15 cellular contexts compared by ENCODE assay signal in the genomic region with DNA sequence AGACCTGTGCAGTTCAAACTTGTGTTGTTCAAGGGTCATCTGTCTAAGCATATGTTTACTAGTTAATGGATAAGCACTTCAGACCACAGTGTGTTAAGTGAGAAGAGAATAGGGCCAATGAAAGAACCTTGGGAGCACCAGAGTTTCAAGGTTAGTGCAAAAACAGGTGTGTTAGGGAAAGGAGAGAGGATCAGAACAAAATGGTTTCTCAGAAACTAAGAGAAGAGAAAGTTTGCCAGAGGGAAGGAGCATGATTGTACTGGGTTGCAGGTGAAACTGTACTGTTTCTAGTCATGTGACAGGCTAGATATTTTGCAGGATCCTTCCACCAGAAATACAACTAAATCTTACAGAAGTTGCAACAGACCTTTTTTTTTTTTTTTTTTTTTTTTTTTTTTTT. TPM values are rescaled to one million over a fixed set of nuclear protein-coding genes. Genes with fewer than 3 reads are reported as not detected.
A peak's percentile ranks its signal among the peaks of the same experiment; 100 is the strongest.
DNase-seq lines count a peak whose midpoint lies in the region; ATAC-seq and TF ChIP-seq lines count a peak whose summit lies in the region.
"Had no signal": no experiment of that assay in that cellular context is flagged by ENCODE, and none has a peak within 500 bp of the region (broad histone marks: within the 10 kb centered on the region; RNA-seq: fewer than 3 reads in every experiment).

No MANE protein-coding gene starts in this region.

- H3F3A ChIP-seq in GM23338 (replicated peaks; ENCODE audit: low read depth) (no peaks in the 10 kb centered on the region; the same call in 1 of the 2 replicates), neural progenitor cell (ENCODE audit: low read depth) (peaks cover 6% of the 10 kb centered on the region)

- H3K4me2 ChIP-seq in GM23338 (no peak overlapping the region), neural progenitor cell (no peak overlapping the region)

- H3K9ac ChIP-seq in neural progenitor cell, result no peak overlapping the region

- no peaks in the 10 kb centered on the region for H3K27me3 Mint-ChIP-seq in activated CD4-positive, alpha-beta memory T cell treated with anti-CD3 and anti-CD28 coated beads, Interleukin-2, amount 10 ng/mL, durations not matched to agents 7 days and 5 days
- H3K27me3 Mint-ChIP-seq in activated CD4-positive, alpha-beta memory T cell treated with anti-CD3 and anti-CD28 coated beads for 36 hours, result no peaks in the 10 kb centered on the region
- H3K27me3 Mint-ChIP-seq in GM23338 (ENCODE audit: insufficient read depth, low read depth, poor library complexity) (peaks cover 2% of the 10 kb centered on the region), neural progenitor cell (ENCODE audit: insufficient read depth, low read depth) (peaks cover 3% of the 10 kb centered on the region), T-helper 17 cell (no peaks in the 10 kb centered on the region)

- H3K36me3 ChIP-seq in GM23338 (ENCODE audit: insufficient read depth) (no peaks in the 10 kb centered on the region), neural progenitor cell (no peaks in the 10 kb centered on the region), tibial nerve (no peaks in the 10 kb centered on the region)

- CTCF ChIA-PET in activated CD4-positive, alpha-beta memory T cell treated with anti-CD3 and anti-CD28 coated beads, Interleukin-2, amount 10 ng/mL, durations not matched to agents 7 days and 5 days (lab: Charles Lee), result no interaction called here
- CTCF ChIA-PET in activated CD4-positive, alpha-beta memory T cell treated with anti-CD3 and anti-CD28 coated beads for 36 hours (lab: Charles Lee), result no interaction called here

- H3K9me3 ChIP-seq in neural progenitor cell (ENCODE audit: low read depth) (no peaks in the 10 kb centered on the region), T-helper 17 cell (ENCODE audit: control insufficient read depth, low read length, poor library complexity, severe bottlenecking) (no peaks in the 10 kb centered on the region), tibial nerve (no peaks in the 10 kb centered on the region)

- no peaks in the 10 kb centered on the region for H3K27me3 ChIP-seq in GM23338 (ENCODE audit: insufficient read depth)
- H3K27me3 ChIP-seq in neural progenitor cell, result no peaks in the 10 kb centered on the region
- no peaks in the 10 kb centered on the region for H3K27me3 ChIP-seq in tibial nerve

- no peak overlapping the region for H2AFZ ChIP-seq in GM23338
- H2AFZ ChIP-seq in neural progenitor cell (replicated peaks), result no peak overlapping the region

- no peaks in the 10 kb centered on the region for H3K9me2 ChIP-seq in GM23338 (ENCODE audit: insufficient read depth)

- H3K36me3 Mint-ChIP-seq in activated CD4-positive, alpha-beta memory T cell treated with anti-CD3 and anti-CD28 coated beads, Interleukin-2, amount 10 ng/mL, durations not matched to agents 7 days and 5 days (ENCODE audit: low read depth), result peaks cover 14% of the 10 kb centered on the region
- no peaks in the 10 kb centered on the region for H3K36me3 Mint-ChIP-seq in activated CD4-positive, alpha-beta memory T cell treated with anti-CD3 and anti-CD28 coated beads for 36 hours
- H3K36me3 Mint-ChIP-seq in GM23338 (ENCODE audit: low read depth) (no peaks in the 10 kb centered on the region), neural progenitor cell (peaks cover 3% of the 10 kb centered on the region), T-helper 17 cell (ENCODE audit: low read depth) (peaks cover 3% of the 10 kb centered on the region)

- peaks cover 30% of the 10 kb centered on the region for H4K20me1 ChIP-seq in GM23338 (replicated peaks; ENCODE audit: insufficient read depth)
- H4K20me1 ChIP-seq in neural progenitor cell (ENCODE audit: low read depth), result peaks cover 87% of the 10 kb centered on the region

- TF ChIP-seq CTCF in GM23338 (conservative IDR thresholded peaks at IDR 0.05; ENCODE audit: low read depth in 2 of 2) (no peak), neural progenitor cell (IDR thresholded peaks at IDR 0.05) (no peak), tibial nerve (IDR thresholded peaks at IDR 0.05) (no peak)

- peaks cover 40% of the 10 kb centered on the region for H3K4me1 Mint-ChIP-seq in activated CD4-positive, alpha-beta memory T cell treated with anti-CD3 and anti-CD28 coated beads, Interleukin-2, amount 10 ng/mL, durations not matched to agents 7 days and 5 days
- H3K4me1 Mint-ChIP-seq in activated CD4-positive, alpha-beta memory T cell treated with anti-CD3 and anti-CD28 coated beads for 36 hours (ENCODE audit: low read depth), result peaks cover 48% of the 10 kb centered on the region
- H3K4me1 Mint-ChIP-seq in GM23338, result peaks cover 6% of the 10 kb centered on the region
- no peaks in the 10 kb centered on the region for H3K4me1 Mint-ChIP-seq in neural progenitor cell
- peaks cover 36% of the 10 kb centered on the region for H3K4me1 Mint-ChIP-seq in T-helper 17 cell

- POLR2A ChIA-PET in activated CD4-positive, alpha-beta memory T cell treated with anti-CD3 and anti-CD28 coated beads, Interleukin-2, amount 10 ng/mL, durations not matched to agents 7 days and 5 days (lab: Charles Lee), result interaction anchor here (0.8 to 1.3 kb wide), 2 partner anchors 21 to 65 kb away, joined by 3 to 8 read pairs; no protein-coding TSS in a partner anchor
- POLR2A ChIA-PET in activated CD4-positive, alpha-beta memory T cell treated with anti-CD3 and anti-CD28 coated beads for 36 hours (lab: Charles Lee), result no interaction called here

- H3K4me3 Mint-ChIP-seq in activated CD4-positive, alpha-beta memory T cell treated with anti-CD3 and anti-CD28 coated beads, Interleukin-2, amount 10 ng/mL, durations not matched to agents 7 days and 5 days, result no peak overlapping the region
- no peak overlapping the region for H3K4me3 Mint-ChIP-seq in activated CD4-positive, alpha-beta memory T cell treated with anti-CD3 and anti-CD28 coated beads for 36 hours
- H3K4me3 Mint-ChIP-seq in GM23338, result no peak overlapping the region
- no peak overlapping the region for H3K4me3 Mint-ChIP-seq in neural progenitor cell
- H3K4me3 Mint-ChIP-seq in T-helper 17 cell, result no peak overlapping the region

- ATAC-seq in GM23338, result no peak
- no peak for ATAC-seq in T-helper 17 cell
- ATAC-seq in HG02884 (IDR thresholded peaks at IDR 0.05; ENCODE audit: unreplicated experiment), result no peak

- H3K9me3 Mint-ChIP-seq in activated CD4-positive, alpha-beta memory T cell treated with anti-CD3 and anti-CD28 coated beads, Interleukin-2, amount 10 ng/mL, durations not matched to agents 7 days and 5 days, result no peaks in the 10 kb centered on the region
- H3K9me3 Mint-ChIP-seq in activated CD4-positive, alpha-beta memory T cell treated with anti-CD3 and anti-CD28 coated beads for 36 hours, result no peaks in the 10 kb centered on the region
- H3K9me3 Mint-ChIP-seq in GM23338 (no peaks in the 10 kb centered on the region), neural progenitor cell (no peaks in the 10 kb centered on the region)

- H3K79me2 ChIP-seq in GM23338 (replicated peaks; ENCODE audit: insufficient read depth) (peaks cover 98% of the 10 kb centered on the region), neural progenitor cell (ENCODE audit: low read depth) (peaks cover 100% of the 10 kb centered on the region)

- H3K4me3 ChIP-seq in GM23338 (no peak overlapping the region), neural progenitor cell (no peak overlapping the region), tibial nerve (no peak overlapping the region)

- intact Hi-C loops in activated CD4-positive, alpha-beta memory T cell treated with anti-CD3 and anti-CD28 coated beads for 36 hours (cut with micrococcal nuclease), result no loop called here

- no peak for DNase-seq in activated CD4-positive, alpha-beta memory T cell treated with anti-CD3 and anti-CD28 coated beads, Interleukin-2, amount 10 ng/mL, durations not matched to agents 7 days and 5 days
- no peak for DNase-seq in activated CD4-positive, alpha-beta memory T cell treated with anti-CD3 and anti-CD28 coated beads for 36 hours
- DNase-seq in GM23338 (ENCODE audit: low spot score), result no peak
- DNase-seq in amniotic epithelial cell (ENCODE audit: low read depth), result peak; percentile 29
- DNase-seq in neural progenitor cell (ENCODE audit: low spot score), result no peak
- no peak for DNase-seq in T-helper 17 cell
- no peak for DNase-seq in tibial nerve (ENCODE audit: low spot score in 2 of 2)
- DNase-seq: activated CD4-positive, alpha-beta T cell treated with anti-CD3 and anti-CD28 coated beads for 1 hour; activated naive CD4-positive, alpha-beta T cell treated with anti-CD3 and anti-CD28 coated beads, Interleukin-2, amount 50 U/mL, for 16 hours; EL; HCEC 1CT; mesenchymal stem cell; stimulated activated CD4-positive, alpha-beta T cell treated with anti-CD3 and anti-CD28 coated beads, Interleukin-2, amount 100 ng/mL, for 24 hours; SW 1271 had no signal

- H3K4me1 ChIP-seq in GM23338 (ENCODE audit: insufficient read depth), result no peaks in the 10 kb centered on the region
- no peaks in the 10 kb centered on the region for H3K4me1 ChIP-seq in neural progenitor cell
- peaks cover 0 to 44% (median 5%) of the 10 kb centered on the region in 4 donors for H3K4me1 ChIP-seq in tibial nerve

- no peak for TF ChIP-seq POLR2A in tibial nerve (IDR thresholded peaks at IDR 0.05)

- H3K27ac Mint-ChIP-seq in activated CD4-positive, alpha-beta memory T cell treated with anti-CD3 and anti-CD28 coated beads, Interleukin-2, amount 10 ng/mL, durations not matched to agents 7 days and 5 days, result peak overlapping the region; percentile 16
- H3K27ac Mint-ChIP-seq in activated CD4-positive, alpha-beta memory T cell treated with anti-CD3 and anti-CD28 coated beads for 36 hours, result no peak overlapping the region
- no peak overlapping the region for H3K27ac Mint-ChIP-seq in GM23338
- no peak overlapping the region for H3K27ac Mint-ChIP-seq in neural progenitor cell
- no peak overlapping the region for H3K27ac Mint-ChIP-seq in T-helper 17 cell

- no peak for TF ChIP-seq EP300 in tibial nerve (IDR thresholded peaks at IDR 0.05)

- peak overlapping the region; percentile 73 for H3K27ac ChIP-seq in GM23338 (ENCODE audit: low read depth)
- peak overlapping the region; percentile 60 for H3K27ac ChIP-seq in neural progenitor cell
- no peak overlapping the region for H3K27ac ChIP-seq in tibial nerve

TF ChIP-seq in GM23338, 12 proteins besides CTCF, POLR2A, EP300 and RAD21 (continues in another document):
- TF ChIP-seq ZNF331 (CRISPR knock-in tag; IDR thresholded peaks at IDR 0.05; ENCODE audit: low read depth) (no peak), JUNB (IDR thresholded peaks at IDR 0.05; ENCODE audit: unreplicated experiment) (no peak), STAT1 (IDR thresholded peaks at IDR 0.05; ENCODE audit: unreplicated experiment) (no peak), CREB1 (CRISPR knock-in tag; IDR thresholded peaks at IDR 0.05; ENCODE audit: low read depth) (no peak), EZH2 (IDR thresholded peaks at IDR 0.05; ENCODE audit: low read depth, unreplicated experiment) (no peak)

RNA-seq across cellular contexts. Expression of a gene that starts 23.3 kb away (rescaled TPM):
- total RNA-seq in activated CD4-positive, alpha-beta memory T cell treated with anti-CD3 and anti-CD28 coated beads, Interleukin-2, amount 10 ng/mL, durations not matched to agents 7 days and 5 days, result 10 to 100 TPM; 33.6 to 35.0 TPM
- 10 to 100 TPM; 22.2 to 22.6 TPM for total RNA-seq in activated CD4-positive, alpha-beta memory T cell treated with anti-CD3 and anti-CD28 coated beads for 36 hours
- total RNA-seq in GM23338 (2014; rRNA removed; shearing (Covaris generic)), result 18.0 and 20.4 TPM in 2 replicates
- polyA plus RNA-seq in GM23338 (2016; fragmentation: Nextera tagmentation; extraction: Ambion mirVana), result 12.7 and 16.8 TPM in 2 replicates
- 19.7 and 20.0 TPM in 2 replicates for total RNA-seq in neural progenitor cell (ENCODE audit: low replicate concordance)
- 10 to 100 TPM; 36.2 to 38.7 TPM for total RNA-seq in T-helper 17 cell
- 10 to 100 TPM; 16.2 to 27.6 (median 24.8) TPM for total RNA-seq in tibial nerve

Comparison
In these comparisons a context has a peak if more than half of its experiments do, and no peak if none do; other contexts are left out.
1. H3K27ac ChIP-seq: peak in GM23338 (single experiment) and neural progenitor cell (single experiment); none in tibial nerve (0 of 4).